Comparison of ENCODE assay signal across 8 cellular contexts in the genomic region with DNA sequence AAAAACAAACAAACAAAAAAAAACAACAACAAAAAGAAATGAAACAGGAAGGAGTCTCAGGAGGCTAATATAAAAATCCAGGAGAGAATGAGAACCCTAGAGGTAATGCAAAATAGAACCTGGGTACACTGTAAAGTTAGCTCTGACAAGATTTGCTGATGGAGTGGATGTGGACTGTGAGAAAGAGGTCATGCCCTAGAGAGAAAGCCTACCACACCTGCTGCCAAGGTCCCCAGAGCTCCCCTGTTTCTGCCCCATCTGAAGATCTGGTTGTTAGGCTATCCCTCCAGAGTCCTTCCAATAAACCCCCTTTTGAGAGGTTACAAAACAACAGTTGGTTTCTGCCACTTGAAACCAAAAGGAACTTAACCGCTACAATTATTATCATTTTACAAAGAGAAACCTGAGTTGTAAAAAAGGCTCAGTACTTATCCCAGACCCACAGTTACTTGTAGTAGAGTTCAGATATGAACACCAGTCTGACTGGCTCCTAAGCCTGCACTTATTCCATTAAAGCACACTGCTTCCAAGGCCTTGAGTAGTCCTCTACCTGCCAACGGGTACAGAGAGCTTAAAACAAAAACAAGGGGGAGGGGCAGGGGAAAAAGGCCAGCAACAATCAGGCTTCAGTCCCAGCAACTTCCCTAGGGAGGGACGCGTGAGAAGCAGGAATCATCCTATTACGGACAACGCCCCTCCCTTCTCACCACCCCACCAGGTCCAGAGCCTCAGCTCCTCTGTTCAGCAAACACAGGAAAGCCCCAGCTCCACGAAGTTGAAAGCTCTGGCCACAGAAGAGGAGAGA. TPM values are rescaled to one million over a fixed set of nuclear protein-coding genes. Genes with fewer than 3 reads are reported as not detected.
DNase-seq lines count a peak whose midpoint lies in the region; ATAC-seq and TF ChIP-seq lines count a peak whose summit lies in the region.

No MANE protein-coding gene starts in this region.

- no peak overlapping the region for H3K4me3 ChIP-seq in epithelial cell of esophagus (ENCODE audit: low read length)

- TF ChIP-seq CTCF in epithelial cell of esophagus (IDR thresholded peaks at IDR 0.05; ENCODE audit: insufficient read depth, low read depth, low read length, missing control alignments) (no peak), nephron progenitor cell (IDR thresholded peaks at IDR 0.05) (no peak)

- peaks cover 4% of the 10 kb centered on the region for H3K9me3 Mint-ChIP-seq in nephron progenitor cell

- peak overlapping the region; percentile 94 for H3K27ac Mint-ChIP-seq in nephron progenitor cell

- no peaks in the 10 kb centered on the region for H3K27me3 Mint-ChIP-seq in nephron progenitor cell (ENCODE audit: low read depth, poor library complexity)

- H3K4me3 Mint-ChIP-seq in nephron progenitor cell: peak overlapping the region; percentile 51

- ATAC-seq in GM18858 (IDR thresholded peaks at IDR 0.05; ENCODE audit: unreplicated experiment): no peak

- H3K4me1 Mint-ChIP-seq in nephron progenitor cell: peaks cover 28% of the 10 kb centered on the region

- peak; percentile 70 for DNase-seq in Daoy (ENCODE audit: low read depth)
- DNase-seq in NCI-H345 (lab: John Stamatoyannopoulos, UW): peak; percentile 65
- DNase-seq in epithelial cell of esophagus (ENCODE audit: low read depth): peak; percentile 29
- DNase-seq in nephron progenitor cell: peak; percentile 25
- DNase-seq in activated CD4-positive, alpha-beta T cell treated with anti-CD3 and anti-CD28 coated beads for 4 hours: no peak
- no peak for DNase-seq in stimulated activated CD4-positive, alpha-beta T cell treated with anti-CD3 and anti-CD28 coated beads, Interleukin-15, amount 100 ng/mL, for 24 hours
- DNase-seq in NCI-H1694 treated with DMSO at 0.1 percent for 48 hours (lab: John Stamatoyannopoulos, UW): no peak

- H3K36me3 Mint-ChIP-seq in nephron progenitor cell (ENCODE audit: low read depth): peaks cover 3% of the 10 kb centered on the region

RNA-seq across cellular contexts. Expression of a gene that starts 27.7 kb away (rescaled TPM):
- 5.7 and 7.1 TPM in 2 replicates for total RNA-seq in Daoy (2014; rRNA removed; shearing (Covaris generic))

Comparison
In these comparisons a context has a peak if more than half of its experiments do, and no peak if none do; other contexts are left out.
1. DNase-seq: peak in Daoy (single experiment), NCI-H345 (single experiment), epithelial cell of esophagus (single experiment) and nephron progenitor cell (single experiment); none in activated CD4-positive, alpha-beta T cell treated with anti-CD3 and anti-CD28 coated beads for 4 hours (0 of 2), stimulated activated CD4-positive, alpha-beta T cell treated with anti-CD3 and anti-CD28 coated beads, Interleukin-15, amount 100 ng/mL, for 24 hours (single experiment) and NCI-H1694 treated with DMSO at 0.1 percent for 48 hours (single experiment).